Comparison of ENCODE assay signal across 14 cellular contexts in the genomic region with DNA sequence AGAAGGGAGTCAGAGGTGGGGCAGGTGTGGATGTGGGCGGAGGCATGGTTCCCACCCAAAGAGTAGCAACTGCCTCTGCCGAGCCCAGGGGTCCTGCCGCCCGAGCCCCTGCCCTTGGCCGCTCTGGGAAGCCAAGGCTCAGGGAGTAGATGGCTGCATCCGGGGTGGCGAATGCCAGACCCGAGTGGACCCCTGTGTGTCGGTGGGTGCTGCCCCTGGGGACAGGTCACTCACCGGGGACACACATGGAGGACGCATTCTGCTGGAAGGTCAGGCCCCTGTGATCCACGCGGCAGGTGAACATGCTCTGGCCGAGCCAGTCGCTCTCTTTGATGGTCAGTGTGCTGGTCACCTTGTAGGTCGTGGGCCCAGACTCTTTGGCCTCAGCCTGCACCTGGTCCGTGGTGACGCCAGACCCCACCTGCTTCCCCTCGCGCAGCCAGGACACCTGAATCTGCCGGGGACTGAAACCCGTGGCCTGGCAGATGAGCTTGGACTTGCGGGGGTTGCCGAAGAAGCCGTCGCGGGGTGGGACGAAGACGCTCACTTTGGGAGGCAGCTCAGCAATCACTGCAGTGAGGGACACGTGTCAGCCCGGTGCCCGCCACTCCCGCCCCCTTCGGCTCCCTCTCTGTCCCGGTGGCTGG.
DNase-seq lines count a peak whose midpoint lies in the region; ATAC-seq and TF ChIP-seq lines count a peak whose summit lies in the region.
"Had no signal": no experiment of that assay in that cellular context is flagged by ENCODE, and none has a peak within 500 bp of the region (broad histone marks: within the 10 kb centered on the region; RNA-seq: fewer than 3 reads in every experiment).

No MANE protein-coding gene starts in this region.

- H3K9me3 ChIP-seq in heart left ventricle = no peaks in the 10 kb centered on the region

- H3K36me3 Mint-ChIP-seq in activated CD8-positive, alpha-beta T cell treated with anti-CD3 and anti-CD28 coated beads, Interleukin-2, amount 10 ng/mL, durations not matched to agents 7 days and 5 days (ENCODE audit: low read depth) = peaks cover 10% of the 10 kb centered on the region
- H3K36me3 Mint-ChIP-seq in activated CD8-positive, alpha-beta T cell treated with anti-CD3 and anti-CD28 coated beads for 36 hours (ENCODE audit: low read depth) = peaks cover 7% of the 10 kb centered on the region
- peaks cover 83 to 96% of the 10 kb centered on the region in 2 donors for H3K36me3 Mint-ChIP-seq in stimulated activated naive B cell treated with anti-CD40 and anti-IgM and Interleukin-4, amounts not matched to agents 10 μg/mL and 1 μg/mL and 100 μg/mL, for 72 hours
- H3K36me3 Mint-ChIP-seq: naive thymus-derived CD8-positive, alpha-beta T cell had no signal

- intact Hi-C loops in activated CD8-positive, alpha-beta T cell treated with anti-CD3 and anti-CD28 coated beads for 36 hours (cut with micrococcal nuclease) = no loop called here
- intact Hi-C loops in heart left ventricle (cut with DNase I) = no loop called here

- H3K4me1 Mint-ChIP-seq in activated CD8-positive, alpha-beta T cell treated with anti-CD3 and anti-CD28 coated beads, Interleukin-2, amount 10 ng/mL, durations not matched to agents 7 days and 5 days (ENCODE audit: low read depth) = peaks cover 51% of the 10 kb centered on the region
- peaks cover 35% of the 10 kb centered on the region for H3K4me1 Mint-ChIP-seq in activated CD8-positive, alpha-beta T cell treated with anti-CD3 and anti-CD28 coated beads for 36 hours (ENCODE audit: low read depth)
- H3K4me1 Mint-ChIP-seq in stimulated activated naive B cell treated with anti-CD40 and anti-IgM and Interleukin-4, amounts not matched to agents 10 μg/mL and 1 μg/mL and 100 μg/mL, for 72 hours = peaks cover 41 to 72% of the 10 kb centered on the region in 2 donors

- no peak overlapping the region for H3K27ac ChIP-seq in heart left ventricle
- H3K27ac ChIP-seq: gastroesophageal sphincter had no signal

- 78 to 89% (median 87%) methylated on average over 20 to 35 of the region's 35 CpGs for WGBS in heart left ventricle, 4 donors

- no peaks in the 10 kb centered on the region for H3K4me1 ChIP-seq in heart left ventricle
- H3K4me1 ChIP-seq: gastroesophageal sphincter had no signal

- no peak for ATAC-seq in activated CD8-positive, alpha-beta T cell treated with anti-CD3 and anti-CD28 coated beads, Interleukin-2, amount 10 ng/mL, durations not matched to agents 7 days and 5 days
- no peak for ATAC-seq in activated CD8-positive, alpha-beta T cell treated with anti-CD3 and anti-CD28 coated beads for 36 hours
- ATAC-seq in heart left ventricle (no peak), GM21737 (IDR thresholded peaks at IDR 0.05; ENCODE audit: unreplicated experiment) (no peak), GM19035 (IDR thresholded peaks at IDR 0.05; ENCODE audit: unreplicated experiment) (no peak)
- no peak for ATAC-seq in stimulated activated naive B cell treated with anti-CD40 and anti-IgM and Interleukin-4, amounts not matched to agents 10 μg/mL and 1 μg/mL and 100 μg/mL, for 72 hours (replicated peaks)
- ATAC-seq: gastroesophageal sphincter; naive thymus-derived CD8-positive, alpha-beta T cell had no signal

- H3K4me3 Mint-ChIP-seq in activated CD8-positive, alpha-beta T cell treated with anti-CD3 and anti-CD28 coated beads, Interleukin-2, amount 10 ng/mL, durations not matched to agents 7 days and 5 days = no peak overlapping the region
- no peak overlapping the region for H3K4me3 Mint-ChIP-seq in activated CD8-positive, alpha-beta T cell treated with anti-CD3 and anti-CD28 coated beads for 36 hours
- peak overlapping the region; percentile 93 to 98 for H3K4me3 Mint-ChIP-seq in stimulated activated naive B cell treated with anti-CD40 and anti-IgM and Interleukin-4, amounts not matched to agents 10 μg/mL and 1 μg/mL and 100 μg/mL, for 72 hours

- no peak for TF ChIP-seq POLR2A in heart left ventricle (IDR thresholded peaks at IDR 0.05)

- H3K4me3 ChIP-seq in heart left ventricle = no peak overlapping the region
- H3K4me3 ChIP-seq: gastroesophageal sphincter had no signal

- no peaks in the 10 kb centered on the region for H3K36me3 ChIP-seq in heart left ventricle
- H3K36me3 ChIP-seq: gastroesophageal sphincter had no signal

- TF ChIP-seq CTCF in activated CD8-positive, alpha-beta T cell treated with anti-CD3 and anti-CD28 coated beads for 36 hours (IDR thresholded peaks at IDR 0.05) = no peak
- TF ChIP-seq CTCF in heart left ventricle (IDR thresholded peaks at IDR 0.05) = no peak

- H3K27me3 ChIP-seq in heart left ventricle = no peaks in the 10 kb centered on the region
- H3K27me3 ChIP-seq: gastroesophageal sphincter had no signal

- H3K9me3 Mint-ChIP-seq in activated CD8-positive, alpha-beta T cell treated with anti-CD3 and anti-CD28 coated beads, Interleukin-2, amount 10 ng/mL, durations not matched to agents 7 days and 5 days (ENCODE audit: insufficient read depth) = no peaks in the 10 kb centered on the region
- no peaks in the 10 kb centered on the region for H3K9me3 Mint-ChIP-seq in activated CD8-positive, alpha-beta T cell treated with anti-CD3 and anti-CD28 coated beads for 36 hours
- H3K9me3 Mint-ChIP-seq in stimulated activated naive B cell treated with anti-CD40 and anti-IgM and Interleukin-4, amounts not matched to agents 10 μg/mL and 1 μg/mL and 100 μg/mL, for 72 hours = peaks cover 0 to 3% of the 10 kb centered on the region in 2 donors
- H3K9me3 Mint-ChIP-seq: naive thymus-derived CD8-positive, alpha-beta T cell had no signal

- DNase-seq in activated CD8-positive, alpha-beta T cell treated with anti-CD3 and anti-CD28 coated beads, Interleukin-2, amount 10 ng/mL, durations not matched to agents 7 days and 5 days = no peak
- DNase-seq in activated CD8-positive, alpha-beta T cell treated with anti-CD3 and anti-CD28 coated beads for 36 hours = no peak
- DNase-seq in NAMALWA (ENCODE audit: low spot score) (peak; percentile 15), heart left ventricle (peak in 3 of 5 donors; percentile 15 to 49 (median 23)), NCI-H2107 (lab: John Stamatoyannopoulos, UW) (no peak)
- no peak for DNase-seq in stimulated activated naive B cell treated with anti-CD40 and anti-IgM and Interleukin-4, amounts not matched to agents 10 μg/mL and 1 μg/mL and 100 μg/mL, for 72 hours
- DNase-seq: activated CD8-positive, alpha-beta memory T cell treated with anti-CD3 and anti-CD28 coated beads, Interleukin-2, amount 50 U/mL, for 48 hours; effector memory CD4-positive, alpha-beta T cell; NCI-H510A treated with DMSO at 0.1 percent for 48 hours; SIG-M5 had no signal

- POLR2A ChIA-PET in activated CD8-positive, alpha-beta T cell treated with anti-CD3 and anti-CD28 coated beads, Interleukin-2, amount 10 ng/mL, durations not matched to agents 7 days and 5 days (lab: Charles Lee) = no interaction called here
- POLR2A ChIA-PET in activated CD8-positive, alpha-beta T cell treated with anti-CD3 and anti-CD28 coated beads for 36 hours (lab: Charles Lee) = no interaction called here

- no peaks in the 10 kb centered on the region for H3K27me3 Mint-ChIP-seq in activated CD8-positive, alpha-beta T cell treated with anti-CD3 and anti-CD28 coated beads, Interleukin-2, amount 10 ng/mL, durations not matched to agents 7 days and 5 days (ENCODE audit: low read depth)
- H3K27me3 Mint-ChIP-seq in activated CD8-positive, alpha-beta T cell treated with anti-CD3 and anti-CD28 coated beads for 36 hours = no peaks in the 10 kb centered on the region
- H3K27me3 Mint-ChIP-seq in stimulated activated naive B cell treated with anti-CD40 and anti-IgM and Interleukin-4, amounts not matched to agents 10 μg/mL and 1 μg/mL and 100 μg/mL, for 72 hours = peaks cover 0 to 7% of the 10 kb centered on the region in 2 donors
- H3K27me3 Mint-ChIP-seq: naive thymus-derived CD8-positive, alpha-beta T cell had no signal

- CTCF ChIA-PET in activated CD8-positive, alpha-beta T cell treated with anti-CD3 and anti-CD28 coated beads, Interleukin-2, amount 10 ng/mL, durations not matched to agents 7 days and 5 days (lab: Charles Lee) = no interaction called here
- CTCF ChIA-PET in activated CD8-positive, alpha-beta T cell treated with anti-CD3 and anti-CD28 coated beads for 36 hours (lab: Charles Lee) = no interaction called here

- H3K27ac Mint-ChIP-seq in activated CD8-positive, alpha-beta T cell treated with anti-CD3 and anti-CD28 coated beads, Interleukin-2, amount 10 ng/mL, durations not matched to agents 7 days and 5 days = peak overlapping the region; percentile 61
- H3K27ac Mint-ChIP-seq in activated CD8-positive, alpha-beta T cell treated with anti-CD3 and anti-CD28 coated beads for 36 hours = no peak overlapping the region
- peak overlapping the region; percentile 100 for H3K27ac Mint-ChIP-seq in stimulated activated naive B cell treated with anti-CD40 and anti-IgM and Interleukin-4, amounts not matched to agents 10 μg/mL and 1 μg/mL and 100 μg/mL, for 72 hours

Comparison
In these comparisons a context has a peak if more than half of its experiments do, and no peak if none do; other contexts are left out.
1. DNase-seq: peak in NAMALWA (single experiment) and heart left ventricle (3 of 5); none in activated CD8-positive, alpha-beta T cell treated with anti-CD3 and anti-CD28 coated beads, Interleukin-2, amount 10 ng/mL, durations not matched to agents 7 days and 5 days (single experiment), activated CD8-positive, alpha-beta T cell treated with anti-CD3 and anti-CD28 coated beads for 36 hours (single experiment), stimulated activated naive B cell treated with anti-CD40 and anti-IgM and Interleukin-4, amounts not matched to agents 10 μg/mL and 1 μg/mL and 100 μg/mL, for 72 hours (single experiment) and NCI-H2107 (single experiment).
2. H3K4me3 Mint-ChIP-seq: peak in stimulated activated naive B cell treated with anti-CD40 and anti-IgM and Interleukin-4, amounts not matched to agents 10 μg/mL and 1 μg/mL and 100 μg/mL, for 72 hours (2 of 2); none in activated CD8-positive, alpha-beta T cell treated with anti-CD3 and anti-CD28 coated beads, Interleukin-2, amount 10 ng/mL, durations not matched to agents 7 days and 5 days (single experiment) and activated CD8-positive, alpha-beta T cell treated with anti-CD3 and anti-CD28 coated beads for 36 hours (single experiment).